In the genomic region with DNA sequence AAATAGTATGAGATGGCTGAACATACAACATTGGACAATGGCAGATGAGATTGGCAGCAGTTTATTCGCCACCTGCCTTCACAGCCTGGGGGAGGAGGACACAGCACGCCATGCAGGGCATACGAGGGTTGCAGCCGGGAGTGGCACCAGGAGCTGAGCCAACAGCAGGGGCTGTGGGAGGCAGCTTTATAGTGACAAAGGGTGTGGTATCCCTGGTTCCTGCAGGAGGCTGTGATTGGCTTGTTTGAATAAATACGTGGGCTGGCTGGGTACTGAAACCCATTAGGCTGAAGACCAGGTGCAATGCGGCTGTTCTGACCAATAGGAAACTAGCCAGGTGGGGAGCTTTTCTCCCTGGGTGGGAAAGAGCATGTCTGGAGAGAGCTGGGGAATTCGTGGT, we compare ENCODE assay signal across 21 cellular contexts.
A peak's percentile ranks its signal among the peaks of the same experiment; 100 is the strongest.
DNase-seq lines count a peak whose midpoint lies in the region; ATAC-seq, FAIRE-seq and TF ChIP-seq lines count a peak whose summit lies in the region.
"Had no signal": no experiment of that assay in that cellular context is flagged by ENCODE, and none has a peak within 500 bp of the region (broad histone marks: within the 10 kb centered on the region; RNA-seq: fewer than 3 reads in every experiment).

No MANE protein-coding gene starts in this region.

- H3K79me2 ChIP-seq in GM23338 (replicated peaks; ENCODE audit: insufficient read depth) = no peaks in the 10 kb centered on the region

- peaks cover 46% of the 10 kb centered on the region for H3K27me3 ChIP-seq in GM23338 (ENCODE audit: insufficient read depth)

- no peak overlapping the region for H3K4me3 ChIP-seq in GM23338
- H3K4me3 ChIP-seq: dorsolateral prefrontal cortex, gastrocnemius medialis, neural progenitor cell, psoas muscle, smooth muscle cell had no signal

- no peak for TF ChIP-seq CTCF in GM23338 (conservative IDR thresholded peaks at IDR 0.05; ENCODE audit: low read depth in 2 of 2)

- ATAC-seq in GM23338 = no peak
- ATAC-seq: gastrocnemius medialis, left lobe of liver, psoas muscle, Right ventricle myocardium inferior, T-helper 17 cell had no signal

- H3K27ac ChIP-seq in GM23338 (ENCODE audit: low read depth) = no peak overlapping the region
- H3K27ac ChIP-seq: gastrocnemius medialis, neural progenitor cell, psoas muscle had no signal

- FAIRE-seq in GM19239 (lab: Jason Lieb, UNC) = no peak
- FAIRE-seq: D721Med, HTR-8/SVneo had no signal

- no peak overlapping the region for H2AFZ ChIP-seq in GM23338
- H2AFZ ChIP-seq: neural progenitor cell had no signal

- H3K36me3 ChIP-seq in GM23338 (ENCODE audit: insufficient read depth) = no peaks in the 10 kb centered on the region
- H3K36me3 ChIP-seq: gastrocnemius medialis, neural progenitor cell had no signal

- H3K27ac Mint-ChIP-seq in GM23338 = no peak overlapping the region
- H3K27ac Mint-ChIP-seq: B cell, neural progenitor cell, T-helper 17 cell had no signal

- peaks cover 4% of the 10 kb centered on the region; the same call in 1 of the 2 replicates for H3F3A ChIP-seq in GM23338 (replicated peaks; ENCODE audit: low read depth)

- H3K4me3 Mint-ChIP-seq in GM23338 = no peak overlapping the region
- H3K4me3 Mint-ChIP-seq: B cell, neural progenitor cell, T-helper 17 cell had no signal

- intact Hi-C loops in head of caudate nucleus (cut with DNase I) = no loop called here

- H3K27me3 Mint-ChIP-seq in GM23338 (ENCODE audit: insufficient read depth, low read depth, poor library complexity) = peaks cover 35% of the 10 kb centered on the region

- H4K20me1 ChIP-seq in GM23338 (replicated peaks; ENCODE audit: insufficient read depth) = no peaks in the 10 kb centered on the region

- H3K9me3 Mint-ChIP-seq in GM23338 = no peaks in the 10 kb centered on the region
- H3K9me3 Mint-ChIP-seq: neural progenitor cell had no signal

- H3K36me3 Mint-ChIP-seq in GM23338 (ENCODE audit: low read depth) = no peaks in the 10 kb centered on the region; the same call in 2 of the 3 replicates
- H3K36me3 Mint-ChIP-seq: neural progenitor cell had no signal

- peaks cover 18% of the 10 kb centered on the region for H3K4me1 Mint-ChIP-seq in GM23338

- no peaks in the 10 kb centered on the region for H3K9me2 ChIP-seq in GM23338 (ENCODE audit: insufficient read depth)

- H3K4me1 ChIP-seq in GM23338 (ENCODE audit: insufficient read depth) = peaks cover 5% of the 10 kb centered on the region
- H3K4me1 ChIP-seq: neural progenitor cell had no signal

- no peak overlapping the region for H3K4me2 ChIP-seq in GM23338
- H3K4me2 ChIP-seq: neural progenitor cell, smooth muscle cell had no signal

- DNase-seq in GM23338 (ENCODE audit: low spot score) (peak; percentile 41), NCI-H1105 (lab: John Stamatoyannopoulos, UW) (peak; percentile 19), NCI-H526 treated with DMSO at 0.1 percent for 48 hours (lab: John Stamatoyannopoulos, UW) (peak; percentile 21), head of caudate nucleus (peak in 25 of 42 donors; percentile 22 to 84 (median 49)), GM19239 (ENCODE audit: insufficient read length, low spot score) (no peak), dedifferentiated amniotic fluid mesenchymal stem cell (ENCODE audit: extremely low spot score) (no peak)
- DNase-seq in activated CD8-positive, alpha-beta memory T cell treated with anti-CD3 and anti-CD28 coated beads for 24 hours = no peak
- DNase-seq: erythroblast; gastrocnemius medialis; NCI-H226; psoas muscle; stimulated activated CD4-positive, alpha-beta T cell treated with anti-CD3 and anti-CD28 coated beads, Interleukin-4, amount 100 ng/mL, for 24 hours; T-helper 17 cell had no signal

TF ChIP-seq in GM23338, 12 proteins besides CTCF, POLR2A, EP300 and RAD21 (continues in another document):
- TF ChIP-seq, protein P1, sequence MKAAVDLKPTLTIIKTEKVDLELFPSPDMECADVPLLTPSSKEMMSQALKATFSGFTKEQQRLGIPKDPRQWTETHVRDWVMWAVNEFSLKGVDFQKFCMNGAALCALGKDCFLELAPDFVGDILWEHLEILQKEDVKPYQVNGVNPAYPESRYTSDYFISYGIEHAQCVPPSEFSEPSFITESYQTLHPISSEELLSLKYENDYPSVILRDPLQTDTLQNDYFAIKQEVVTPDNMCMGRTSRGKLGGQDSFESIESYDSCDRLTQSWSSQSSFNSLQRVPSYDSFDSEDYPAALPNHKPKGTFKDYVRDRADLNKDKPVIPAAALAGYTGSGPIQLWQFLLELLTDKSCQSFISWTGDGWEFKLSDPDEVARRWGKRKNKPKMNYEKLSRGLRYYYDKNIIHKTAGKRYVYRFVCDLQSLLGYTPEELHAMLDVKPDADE (IDR thresholded peaks at IDR 0.05) = no peak
- TF ChIP-seq, protein P2, sequence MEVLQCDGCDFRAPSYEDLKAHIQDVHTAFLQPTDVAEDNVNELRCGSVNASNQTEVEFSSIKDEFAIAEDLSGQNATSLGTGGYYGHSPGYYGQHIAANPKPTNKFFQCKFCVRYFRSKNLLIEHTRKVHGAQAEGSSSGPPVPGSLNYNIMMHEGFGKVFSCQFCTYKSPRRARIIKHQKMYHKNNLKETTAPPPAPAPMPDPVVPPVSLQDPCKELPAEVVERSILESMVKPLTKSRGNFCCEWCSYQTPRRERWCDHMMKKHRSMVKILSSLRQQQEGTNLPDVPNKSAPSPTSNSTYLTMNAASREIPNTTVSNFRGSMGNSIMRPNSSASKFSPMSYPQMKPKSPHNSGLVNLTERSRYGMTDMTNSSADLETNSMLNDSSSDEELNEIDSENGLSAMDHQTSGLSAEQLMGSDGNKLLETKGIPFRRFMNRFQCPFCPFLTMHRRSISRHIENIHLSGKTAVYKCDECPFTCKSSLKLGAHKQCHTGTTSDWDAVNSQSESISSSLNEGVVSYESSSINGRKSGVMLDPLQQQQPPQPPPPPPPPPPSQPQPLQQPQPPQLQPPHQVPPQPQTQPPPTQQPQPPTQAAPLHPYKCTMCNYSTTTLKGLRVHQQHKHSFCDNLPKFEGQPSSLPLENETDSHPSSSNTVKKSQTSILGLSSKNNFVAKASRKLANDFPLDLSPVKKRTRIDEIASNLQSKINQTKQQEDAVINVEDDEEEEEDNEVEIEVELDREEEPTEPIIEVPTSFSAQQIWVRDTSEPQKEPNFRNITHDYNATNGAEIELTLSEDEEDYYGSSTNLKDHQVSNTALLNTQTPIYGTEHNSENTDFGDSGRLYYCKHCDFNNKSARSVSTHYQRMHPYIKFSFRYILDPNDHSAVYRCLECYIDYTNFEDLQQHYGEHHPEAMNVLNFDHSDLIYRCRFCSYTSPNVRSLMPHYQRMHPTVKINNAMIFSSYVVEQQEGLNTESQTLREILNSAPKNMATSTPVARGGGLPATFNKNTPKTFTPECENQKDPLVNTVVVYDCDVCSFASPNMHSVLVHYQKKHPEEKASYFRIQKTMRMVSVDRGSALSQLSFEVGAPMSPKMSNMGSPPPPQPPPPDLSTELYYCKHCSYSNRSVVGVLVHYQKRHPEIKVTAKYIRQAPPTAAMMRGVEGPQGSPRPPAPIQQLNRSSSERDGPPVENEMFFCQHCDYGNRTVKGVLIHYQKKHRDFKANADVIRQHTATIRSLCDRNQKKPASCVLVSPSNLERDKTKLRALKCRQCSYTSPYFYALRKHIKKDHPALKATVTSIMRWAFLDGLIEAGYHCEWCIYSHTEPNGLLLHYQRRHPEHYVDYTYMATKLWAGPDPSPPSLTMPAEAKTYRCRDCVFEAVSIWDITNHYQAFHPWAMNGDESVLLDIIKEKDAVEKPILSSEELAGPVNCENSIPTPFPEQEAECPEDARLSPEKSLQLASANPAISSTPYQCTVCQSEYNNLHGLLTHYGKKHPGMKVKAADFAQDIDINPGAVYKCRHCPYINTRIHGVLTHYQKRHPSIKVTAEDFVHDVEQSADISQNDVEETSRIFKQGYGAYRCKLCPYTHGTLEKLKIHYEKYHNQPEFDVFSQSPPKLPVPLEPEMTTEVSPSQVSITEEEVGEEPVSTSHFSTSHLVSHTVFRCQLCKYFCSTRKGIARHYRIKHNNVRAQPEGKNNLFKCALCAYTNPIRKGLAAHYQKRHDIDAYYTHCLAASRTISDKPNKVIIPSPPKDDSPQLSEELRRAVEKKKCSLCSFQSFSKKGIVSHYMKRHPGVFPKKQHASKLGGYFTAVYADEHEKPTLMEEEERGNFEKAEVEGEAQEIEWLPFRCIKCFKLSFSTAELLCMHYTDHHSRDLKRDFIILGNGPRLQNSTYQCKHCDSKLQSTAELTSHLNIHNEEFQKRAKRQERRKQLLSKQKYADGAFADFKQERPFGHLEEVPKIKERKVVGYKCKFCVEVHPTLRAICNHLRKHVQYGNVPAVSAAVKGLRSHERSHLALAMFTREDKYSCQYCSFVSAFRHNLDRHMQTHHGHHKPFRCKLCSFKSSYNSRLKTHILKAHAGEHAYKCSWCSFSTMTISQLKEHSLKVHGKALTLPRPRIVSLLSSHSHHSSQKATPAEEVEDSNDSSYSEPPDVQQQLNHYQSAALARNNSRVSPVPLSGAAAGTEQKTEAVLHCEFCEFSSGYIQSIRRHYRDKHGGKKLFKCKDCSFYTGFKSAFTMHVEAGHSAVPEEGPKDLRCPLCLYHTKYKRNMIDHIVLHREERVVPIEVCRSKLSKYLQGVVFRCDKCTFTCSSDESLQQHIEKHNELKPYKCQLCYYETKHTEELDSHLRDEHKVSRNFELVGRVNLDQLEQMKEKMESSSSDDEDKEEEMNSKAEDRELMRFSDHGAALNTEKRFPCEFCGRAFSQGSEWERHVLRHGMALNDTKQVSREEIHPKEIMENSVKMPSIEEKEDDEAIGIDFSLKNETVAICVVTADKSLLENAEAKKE (CRISPR knock-in tag; IDR thresholded peaks at IDR 0.05) = no peak
- TF ChIP-seq CREB1 (CRISPR knock-in tag; IDR thresholded peaks at IDR 0.05; ENCODE audit: low read depth) (no peak), STAT1 (IDR thresholded peaks at IDR 0.05; ENCODE audit: unreplicated experiment) (no peak), EZH2phosphoT487 (IDR thresholded peaks at IDR 0.05; ENCODE audit: unreplicated experiment) (no peak), NANOG (IDR thresholded peaks at IDR 0.05; ENCODE audit: borderline replicate concordance) (no peak), ZNF114 (CRISPR knock-in tag; IDR thresholded peaks at IDR 0.05) (no peak), EZH2 (IDR thresholded peaks at IDR 0.05; ENCODE audit: low read depth, unreplicated experiment) (no peak)

Comparison
In these comparisons a context has a peak if more than half of its experiments do, and no peak if none do; other contexts are left out.
1. DNase-seq: peak in GM23338 (single experiment), NCI-H1105 (single experiment), NCI-H526 treated with DMSO at 0.1 percent for 48 hours (single experiment) and head of caudate nucleus (25 of 42); none in activated CD8-positive, alpha-beta memory T cell treated with anti-CD3 and anti-CD28 coated beads for 24 hours (single experiment), GM19239 (single experiment) and dedifferentiated amniotic fluid mesenchymal stem cell (single experiment).